12 cellular contexts compared by ENCODE assay signal in the genomic region with DNA sequence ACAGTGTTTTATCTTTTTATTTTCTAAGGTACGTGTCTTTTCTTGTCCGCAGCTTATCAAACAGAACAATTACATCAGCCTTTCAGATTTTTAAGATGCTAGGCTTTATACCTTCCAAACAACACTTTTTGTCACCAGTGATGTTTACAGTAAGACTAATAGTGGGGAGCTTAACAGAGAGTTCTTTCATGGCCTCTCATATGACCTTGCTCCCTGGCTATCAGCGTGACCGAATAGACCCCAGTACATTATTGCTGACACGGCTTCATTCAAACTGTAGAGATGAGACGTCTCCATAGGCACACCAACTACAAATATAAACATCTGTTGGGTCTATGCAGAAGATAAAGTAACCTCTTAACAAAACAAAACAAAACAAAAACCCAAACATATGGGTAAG.
"Had no signal": no experiment of that assay in that cellular context is flagged by ENCODE, and none has a peak within 500 bp of the region (broad histone marks: within the 10 kb centered on the region; RNA-seq: fewer than 3 reads in every experiment).

No MANE protein-coding gene starts in this region.

- H3K9me3 ChIP-seq: ovary, transverse colon had no signal

- H3K4me3 ChIP-seq: ovary, skin epidermis, transverse colon had no signal

- DNase-seq: activated B cell treated with CpG ODN at 0.5 μM for 24 hours; activated CD4-positive, alpha-beta T cell treated with anti-CD3 and anti-CD28 coated beads, Interleukin-2, amount 10 ng/mL, durations not matched to agents 7 days and 5 days; activated naive CD4-positive, alpha-beta T cell treated with anti-CD3 and anti-CD28 coated beads, Interleukin-2, amount 10 ng/mL, durations not matched to agents 7 days and 5 days; cerebellar nuclear complex; dermis blood vessel endothelial cell; mesendoderm; ovary; transverse colon had no signal

- H3K27ac ChIP-seq: ovary had no signal

- ATAC-seq: esophagus mucosa, left lobe of liver, SK-N-SH treated with all-trans-retinoic acid at 6 μM for 48 hours had no signal

- H3K27me3 ChIP-seq: ovary, transverse colon had no signal

- H3K36me3 ChIP-seq: ovary, transverse colon had no signal
